In the genomic region with DNA sequence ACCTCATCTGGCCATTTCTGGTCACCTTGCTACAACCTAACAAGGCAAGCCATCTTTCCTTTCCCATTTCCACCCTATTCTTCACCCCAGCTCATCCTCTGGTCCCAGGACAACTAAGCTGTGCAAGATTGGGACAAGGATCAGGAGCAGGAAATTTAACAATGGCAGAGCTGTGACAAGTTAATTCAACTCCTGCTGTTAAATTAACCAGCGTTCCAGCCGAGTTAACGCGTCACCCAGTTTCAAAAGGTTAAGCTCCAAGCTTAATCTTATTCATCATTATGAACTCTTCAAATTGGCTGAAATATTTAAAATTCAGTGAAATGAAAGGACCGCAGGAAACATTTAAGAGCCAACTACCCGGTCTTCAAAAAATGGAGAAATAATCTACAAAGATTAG, we compare ENCODE assay signal across 1 cellular context.
TF ChIP-seq lines count a peak whose summit lies in the region.

No MANE protein-coding gene starts in this region.

TF ChIP-seq in H1, 55 proteins besides CTCF, POLR2A, EP300 and RAD21:
- TF ChIP-seq TBP (IDR thresholded peaks at IDR 0.05; ENCODE audit: low read depth, low read length) (no peak), NANOG (IDR thresholded peaks at IDR 0.05; ENCODE audit: insufficient read depth, low read depth, low read length, poor library complexity, severe bottlenecking) (no peak), EZH2 (IDR thresholded peaks at IDR 0.05; ENCODE audit: low read depth, low read length, severe bottlenecking) (no peak), SP1 (IDR thresholded peaks at IDR 0.05; ENCODE audit: low read depth, low read length) (no peak), KDM1A (IDR thresholded peaks at IDR 0.05; ENCODE audit: borderline replicate concordance, low read length) (no peak), SUZ12 (IDR thresholded peaks at IDR 0.05; ENCODE audit: low read length) (no peak), TAF7 (optimal IDR thresholded peaks at IDR 0.05; ENCODE audit: borderline replicate concordance, low read depth, low read length) (no peak), HDAC2 (IDR thresholded peaks at IDR 0.05; ENCODE audit: borderline replicate concordance in 1 of 2, low read depth in 2 of 2, low read length in 2 of 2) (no peak), CHD2 (IDR thresholded peaks at IDR 0.05; ENCODE audit: low read length) (no peak), KDM4A (IDR thresholded peaks at IDR 0.05; ENCODE audit: low read depth, low read length, severe bottlenecking) (no peak), TEAD4 (IDR thresholded peaks at IDR 0.05; ENCODE audit: low read depth, low read length) (no peak), POU5F1 (IDR thresholded peaks at IDR 0.05; ENCODE audit: low read depth, low read length) (no peak), ASH2L (IDR thresholded peaks at IDR 0.05; ENCODE audit: low read length) (no peak), RNF2 (IDR thresholded peaks at IDR 0.05; ENCODE audit: borderline replicate concordance, low read depth, low read length, missing control alignments, poor library complexity, severe bottlenecking) (no peak)
- TF ChIP-seq, protein P1, sequence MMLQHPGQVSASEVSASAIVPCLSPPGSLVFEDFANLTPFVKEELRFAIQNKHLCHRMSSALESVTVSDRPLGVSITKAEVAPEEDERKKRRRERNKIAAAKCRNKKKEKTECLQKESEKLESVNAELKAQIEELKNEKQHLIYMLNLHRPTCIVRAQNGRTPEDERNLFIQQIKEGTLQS (IDR thresholded peaks at IDR 0.05; ENCODE audit: insufficient read depth, low read depth, low read length), result no peak
- TF ChIP-seq, protein P2, sequence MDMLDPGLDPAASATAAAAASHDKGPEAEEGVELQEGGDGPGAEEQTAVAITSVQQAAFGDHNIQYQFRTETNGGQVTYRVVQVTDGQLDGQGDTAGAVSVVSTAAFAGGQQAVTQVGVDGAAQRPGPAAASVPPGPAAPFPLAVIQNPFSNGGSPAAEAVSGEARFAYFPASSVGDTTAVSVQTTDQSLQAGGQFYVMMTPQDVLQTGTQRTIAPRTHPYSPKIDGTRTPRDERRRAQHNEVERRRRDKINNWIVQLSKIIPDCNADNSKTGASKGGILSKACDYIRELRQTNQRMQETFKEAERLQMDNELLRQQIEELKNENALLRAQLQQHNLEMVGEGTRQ (IDR thresholded peaks at IDR 0.05; ENCODE audit: low read length), result no peak
